Comparison of ENCODE assay signal across 10 cellular contexts in genomic region chr20:2210646-2211556, GRCh38.
DNase-seq lines count a peak whose midpoint lies in the region; ATAC-seq and TF ChIP-seq lines count a peak whose summit lies in the region.
"Had no signal": no experiment of that assay in that cellular context is flagged by ENCODE, and none has a peak within 500 bp of the region (broad histone marks: within the 10 kb centered on the region; RNA-seq: fewer than 3 reads in every experiment).

No MANE protein-coding gene starts in this region.

- H3K27me3 ChIP-seq in BLaER1 treated with 17β-estradiol and CSF1 and Interleukin-3, amounts not matched to agents 10 nM and 100 nM, result peaks cover 0 to 6% (median 0%) of the 10 kb centered on the region in 11 experiments; a peak in 2 of 22 replicates
- no peaks in the 10 kb centered on the region for H3K27me3 ChIP-seq in esophagus (ENCODE audit: control insufficient read depth in 1 of 2, insufficient read depth in 2 of 2, low read length in 2 of 2)
- H3K27me3 ChIP-seq in mucosa of rectum (ENCODE audit: control insufficient read depth in 2 of 2, insufficient read depth in 2 of 2, low read length in 2 of 2), result peaks cover 4 to 10% of the 10 kb centered on the region in 2 donors

- H3K4me2 ChIP-seq in BLaER1 treated with 17β-estradiol and CSF1 and Interleukin-3, amounts not matched to agents 10 nM and 100 nM, result peak overlapping the region; percentile 13 to 95 (median 57); a peak in 21 of 22 replicates

- WGBS in esophagus, 2 donors, result 60 to 70% methylated on average over 5 of the region's 5 CpGs

- peak overlapping the region in 3 of 10 experiments; percentile 31 to 48 (median 33); a peak in 5 of 20 replicates for H3K4me3 ChIP-seq in BLaER1 treated with 17β-estradiol and CSF1 and Interleukin-3, amounts not matched to agents 10 nM and 100 nM
- H3K4me3 ChIP-seq in esophagus (ENCODE audit: low read depth in 1 of 2, low read length in 2 of 2), result no peak overlapping the region
- no peak overlapping the region for H3K4me3 ChIP-seq in mucosa of rectum (ENCODE audit: low read length in 2 of 2)
- H3K4me3 ChIP-seq in coronary artery, result no peak overlapping the region

- peak; percentile 60 for DNase-seq in MV-4-11 (lab: John Stamatoyannopoulos, UW)
- DNase-seq in NCI-H774 (lab: John Stamatoyannopoulos, UW), result no peak
- no peak for DNase-seq in coronary artery (ENCODE audit: low spot score)
- no peak for DNase-seq in KBM-7
- DNase-seq: NCI-H526; stimulated activated naive CD4-positive, alpha-beta T cell treated with Interleukin-2 at 50 U/mL for 16 hours had no signal

- no peaks in the 10 kb centered on the region for H4K20me1 ChIP-seq in BLaER1 treated with 17β-estradiol and CSF1 and Interleukin-3, amounts not matched to agents 10 nM and 100 nM

- no peaks in the 10 kb centered on the region for H3K9me3 ChIP-seq in BLaER1 treated with 17β-estradiol and CSF1 and Interleukin-3, amounts not matched to agents 10 nM and 100 nM (replicated peaks in 1 of 11)
- no peaks in the 10 kb centered on the region for H3K9me3 ChIP-seq in esophagus (ENCODE audit: control insufficient read depth in 2 of 2, insufficient read depth in 1 of 2, low read depth in 1 of 2, low read length in 1 of 2)
- H3K9me3 ChIP-seq in mucosa of rectum (ENCODE audit: control insufficient read depth in 2 of 2, low read length in 2 of 2), result no peaks in the 10 kb centered on the region

- H3K36me3 ChIP-seq in BLaER1 treated with 17β-estradiol and CSF1 and Interleukin-3, amounts not matched to agents 10 nM and 100 nM, result no peaks in the 10 kb centered on the region
- no peaks in the 10 kb centered on the region for H3K36me3 ChIP-seq in esophagus (ENCODE audit: control insufficient read depth in 2 of 2, insufficient read depth in 2 of 2, low read length in 1 of 2)
- no peaks in the 10 kb centered on the region for H3K36me3 ChIP-seq in mucosa of rectum (ENCODE audit: control insufficient read depth in 2 of 2, insufficient read depth in 2 of 2, low read length in 2 of 2)

- peak overlapping the region; percentile 14 to 92 (median 43); a peak in 19 of 22 replicates for H3K27ac ChIP-seq in BLaER1 treated with 17β-estradiol and CSF1 and Interleukin-3, amounts not matched to agents 10 nM and 100 nM
- peak overlapping the region; percentile 61 to 84 for H3K27ac ChIP-seq in esophagus (ENCODE audit: low read depth in 2 of 2, low read length in 1 of 2)
- H3K27ac ChIP-seq in mucosa of rectum (ENCODE audit: low read depth in 2 of 2, low read length in 2 of 2), result peak overlapping the region; percentile 11 to 33
- H3K27ac ChIP-seq in coronary artery, result no peak overlapping the region

- in situ Hi-C loops in KBM-7 (cut with MboI; ENCODE audit: low pct_unique_long_range_greater_than_20kb, low sequenced_read_pairs), result no loop called here

- H3K4me1 ChIP-seq in BLaER1 treated with 17β-estradiol and CSF1 and Interleukin-3, amounts not matched to agents 10 nM and 100 nM, result peaks cover 38 to 95% (median 67%) of the 10 kb centered on the region in 10 experiments
- H3K4me1 ChIP-seq in esophagus (ENCODE audit: control insufficient read depth in 2 of 2, insufficient read depth in 2 of 2, low read length in 1 of 2) (peaks cover 4 to 6% of the 10 kb centered on the region in 2 donors), mucosa of rectum (ENCODE audit: control insufficient read depth in 2 of 2, insufficient read depth in 2 of 2, low read length in 2 of 2) (peaks cover 7 to 10% of the 10 kb centered on the region in 2 donors)

- TF ChIP-seq CTCF in coronary artery (IDR thresholded peaks at IDR 0.05), result no peak

- no peak for ATAC-seq in GM21717 (IDR thresholded peaks at IDR 0.05; ENCODE audit: unreplicated experiment)

- peak overlapping the region in 7 of 11 experiments; percentile 6 to 82 (median 45); a peak in 10 of 22 replicates for H3K9ac ChIP-seq in BLaER1 treated with 17β-estradiol and CSF1 and Interleukin-3, amounts not matched to agents 10 nM and 100 nM
- no peak overlapping the region for H3K9ac ChIP-seq in mucosa of rectum (ENCODE audit: low read depth in 1 of 2, low read length in 2 of 2)

Comparison
In these comparisons a context has a peak if more than half of its experiments do, and no peak if none do; other contexts are left out.
1. H3K27ac ChIP-seq: peak in BLaER1 treated with 17β-estradiol and CSF1 and Interleukin-3, amounts not matched to agents 10 nM and 100 nM (11 of 11), esophagus (2 of 2) and mucosa of rectum (2 of 2); none in coronary artery (0 of 2).
2. H3K9ac ChIP-seq: peak in BLaER1 treated with 17β-estradiol and CSF1 and Interleukin-3, amounts not matched to agents 10 nM and 100 nM (7 of 11); none in mucosa of rectum (0 of 2).